Comparison of ENCODE assay signal across 5 cellular contexts in genomic region chr7:90350032-90350431, GRCh38. TPM values are rescaled to one million over a fixed set of nuclear protein-coding genes. Genes with fewer than 3 reads are reported as not detected.
"Had no signal": no experiment of that assay in that cellular context is flagged by ENCODE, and none has a peak within 500 bp of the region (broad histone marks: within the 10 kb centered on the region; RNA-seq: fewer than 3 reads in every experiment).

No MANE protein-coding gene starts in this region.

RNA-seq across cellular contexts. Expression of gene FAM237B, which starts 28.9 kb away (rescaled TPM):
- total RNA-seq: H1, H9, HepG2, HFFc6, HT1080 had no signal
- polyA plus RNA-seq: H1, HepG2 had no signal
